ENCODE assay signal across 1 cellular context in genomic region chr11:46601129-46601528, GRCh38.
TF ChIP-seq lines count a peak whose summit lies in the region.

No MANE protein-coding gene starts in this region.

TF ChIP-seq in K562, 482 proteins besides CTCF, POLR2A, EP300 and RAD21:
- TF ChIP-seq, protein P1, sequence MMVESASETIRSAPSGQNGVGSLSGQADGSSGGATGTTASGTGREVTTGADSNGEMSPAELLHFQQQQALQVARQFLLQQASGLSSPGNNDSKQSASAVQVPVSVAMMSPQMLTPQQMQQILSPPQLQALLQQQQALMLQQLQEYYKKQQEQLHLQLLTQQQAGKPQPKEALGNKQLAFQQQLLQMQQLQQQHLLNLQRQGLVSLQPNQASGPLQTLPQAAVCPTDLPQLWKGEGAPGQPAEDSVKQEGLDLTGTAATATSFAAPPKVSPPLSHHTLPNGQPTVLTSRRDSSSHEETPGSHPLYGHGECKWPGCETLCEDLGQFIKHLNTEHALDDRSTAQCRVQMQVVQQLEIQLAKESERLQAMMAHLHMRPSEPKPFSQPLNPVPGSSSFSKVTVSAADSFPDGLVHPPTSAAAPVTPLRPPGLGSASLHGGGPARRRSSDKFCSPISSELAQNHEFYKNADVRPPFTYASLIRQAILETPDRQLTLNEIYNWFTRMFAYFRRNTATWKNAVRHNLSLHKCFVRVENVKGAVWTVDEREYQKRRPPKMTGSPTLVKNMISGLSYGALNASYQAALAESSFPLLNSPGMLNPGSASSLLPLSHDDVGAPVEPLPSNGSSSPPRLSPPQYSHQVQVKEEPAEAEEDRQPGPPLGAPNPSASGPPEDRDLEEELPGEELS (CRISPR knock-in tag; IDR thresholded peaks at IDR 0.05; ENCODE audit: borderline replicate concordance), result no peak
- no peak for TF ChIP-seq CGGBP1 (CRISPR knock-in tag; IDR thresholded peaks at IDR 0.05)
- TF ChIP-seq, protein P2, sequence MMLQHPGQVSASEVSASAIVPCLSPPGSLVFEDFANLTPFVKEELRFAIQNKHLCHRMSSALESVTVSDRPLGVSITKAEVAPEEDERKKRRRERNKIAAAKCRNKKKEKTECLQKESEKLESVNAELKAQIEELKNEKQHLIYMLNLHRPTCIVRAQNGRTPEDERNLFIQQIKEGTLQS (IDR thresholded peaks at IDR 0.05), result peak; percentile 54
- TF ChIP-seq, protein P2 (CRISPR knock-in tag; conservative IDR thresholded peaks at IDR 0.05), result no peak
